Comparison of ENCODE assay signal across 14 cellular contexts in genomic region chr19:13037718-13038117, GRCh38. TPM values are rescaled to one million over a fixed set of nuclear protein-coding genes. Genes with fewer than 3 reads are reported as not detected.
A peak's percentile ranks its signal among the peaks of the same experiment; 100 is the strongest.
DNase-seq lines count a peak whose midpoint lies in the region; ATAC-seq and TF ChIP-seq lines count a peak whose summit lies in the region.
"Had no signal": no experiment of that assay in that cellular context is flagged by ENCODE, and none has a peak within 500 bp of the region (broad histone marks: within the 10 kb centered on the region; RNA-seq: fewer than 3 reads in every experiment).

No MANE protein-coding gene starts in this region.

- H3K36me3 Mint-ChIP-seq in activated CD8-positive, alpha-beta T cell treated with anti-CD3 and anti-CD28 coated beads, Interleukin-2, amount 10 ng/mL, durations not matched to agents 7 days and 5 days (ENCODE audit: low read depth): no peaks in the 10 kb centered on the region
- H3K36me3 Mint-ChIP-seq in activated CD8-positive, alpha-beta T cell treated with anti-CD3 and anti-CD28 coated beads for 36 hours (ENCODE audit: low read depth): no peaks in the 10 kb centered on the region

- H3K27me3 ChIP-seq in dorsolateral prefrontal cortex (no peaks in the 10 kb centered on the region), prostate gland (replicated peaks; ENCODE audit: insufficient read depth) (no peaks in the 10 kb centered on the region), uterus (no peaks in the 10 kb centered on the region)

- peaks cover 71% of the 10 kb centered on the region for H3K4me1 ChIP-seq in prostate gland (replicated peaks)
- peaks cover 31 to 48% of the 10 kb centered on the region in 2 donors for H3K4me1 ChIP-seq in uterus

- DNase-seq in activated CD8-positive, alpha-beta T cell treated with anti-CD3 and anti-CD28 coated beads, Interleukin-2, amount 10 ng/mL, durations not matched to agents 7 days and 5 days: no peak
- DNase-seq in activated CD8-positive, alpha-beta T cell treated with anti-CD3 and anti-CD28 coated beads for 36 hours: no peak
- DNase-seq in dorsolateral prefrontal cortex (peak in 3 of 10 donors; percentile 54 to 76 (median 61)), prostate gland (ENCODE audit: low spot score) (no peak), uterus (no peak), cerebellum (ENCODE audit: low spot score) (no peak), retina (no peak)
- DNase-seq: activated CD4-positive, alpha-beta T cell treated with anti-CD3 and anti-CD28 coated beads, Interleukin-2, amount 10 ng/mL, durations not matched to agents 7 days and 5 days; COR-L47; NCI-H2227 treated with DMSO at 0.1 percent for 48 hours; T-helper 2 cell had no signal

- peak overlapping the region in 58 of 59 donors; percentile 30 to 100 (median 99) for H3K27ac ChIP-seq in dorsolateral prefrontal cortex
- peak overlapping the region; percentile 96 to 97 for H3K27ac ChIP-seq in prostate gland
- H3K27ac ChIP-seq in uterus: peak overlapping the region; percentile 95 to 99

- H3K27ac Mint-ChIP-seq in activated CD8-positive, alpha-beta T cell treated with anti-CD3 and anti-CD28 coated beads, Interleukin-2, amount 10 ng/mL, durations not matched to agents 7 days and 5 days: peak overlapping the region; percentile 52
- H3K27ac Mint-ChIP-seq in activated CD8-positive, alpha-beta T cell treated with anti-CD3 and anti-CD28 coated beads for 36 hours: no peak overlapping the region
- H3K27ac Mint-ChIP-seq: activated CD4-positive, alpha-beta T cell treated with anti-CD3 and anti-CD28 coated beads, Interleukin-2, amount 10 ng/mL, durations not matched to agents 7 days and 5 days; activated T-helper 1 cell treated with anti-CD3 and anti-CD28 coated beads, Interleukin-12 subunit alpha, Interleukin-12 subunit beta, Interleukin-2, Interleukin-4 antibody, amounts not matched to agents 30 ng/mL and 10 ng/mL and 1 ng/mL, durations not matched to agents 14 hours and 24 hours and 36 hours; stimulated activated naive CD8-positive, alpha-beta T cell treated with anti-CD3 and anti-CD28 coated beads, Interleukin-15, amount 100 ng/mL, for 72 hours had no signal

- peaks cover 4% of the 10 kb centered on the region for H3K4me1 Mint-ChIP-seq in activated CD8-positive, alpha-beta T cell treated with anti-CD3 and anti-CD28 coated beads, Interleukin-2, amount 10 ng/mL, durations not matched to agents 7 days and 5 days (ENCODE audit: low read depth)
- peaks cover 11% of the 10 kb centered on the region for H3K4me1 Mint-ChIP-seq in activated CD8-positive, alpha-beta T cell treated with anti-CD3 and anti-CD28 coated beads for 36 hours (ENCODE audit: low read depth)
- H3K4me1 Mint-ChIP-seq: activated CD4-positive, alpha-beta T cell treated with anti-CD3 and anti-CD28 coated beads, Interleukin-2, amount 10 ng/mL, durations not matched to agents 7 days and 5 days had no signal

- intact Hi-C loops in activated CD8-positive, alpha-beta T cell treated with anti-CD3 and anti-CD28 coated beads for 36 hours (cut with micrococcal nuclease): loop anchor here (10.0 kb wide), 1 partner anchor 53 kb away; no protein-coding TSS in a partner anchor
- intact Hi-C loops in dorsolateral prefrontal cortex (cut with DNase I): loop anchor here (2.0 to 10.0 kb wide), 2 partner anchors 15 to 57 kb away; no protein-coding TSS in a partner anchor
- intact Hi-C loops in prostate gland (cut with DNase I): loop anchor here (2.0 kb wide), 1 partner anchor 15 kb away; no protein-coding TSS in a partner anchor
- intact Hi-C loops in uterus (cut with DNase I; ENCODE audit: low total_unique reads): no loop called here

- ATAC-seq in activated CD8-positive, alpha-beta T cell treated with anti-CD3 and anti-CD28 coated beads, Interleukin-2, amount 10 ng/mL, durations not matched to agents 7 days and 5 days: no peak
- ATAC-seq in activated CD8-positive, alpha-beta T cell treated with anti-CD3 and anti-CD28 coated beads for 36 hours: no peak
- ATAC-seq in GM19351 (IDR thresholded peaks at IDR 0.05; ENCODE audit: unreplicated experiment): no peak

- CTCF ChIA-PET in activated CD8-positive, alpha-beta T cell treated with anti-CD3 and anti-CD28 coated beads, Interleukin-2, amount 10 ng/mL, durations not matched to agents 7 days and 5 days (lab: Charles Lee): interaction anchor here (1.4 to 1.6 kb wide), 2 partner anchors 24 to 72 kb away, joined by 4 to 5 read pairs; no protein-coding TSS in a partner anchor
- CTCF ChIA-PET in activated CD8-positive, alpha-beta T cell treated with anti-CD3 and anti-CD28 coated beads for 36 hours (lab: Charles Lee): no interaction called here

- H3K9me3 ChIP-seq in prostate gland (no peaks in the 10 kb centered on the region), uterus (no peaks in the 10 kb centered on the region)

- no peak for TF ChIP-seq POLR2A in prostate gland (IDR thresholded peaks at IDR 0.05)
- TF ChIP-seq POLR2A in uterus (IDR thresholded peaks at IDR 0.05): no peak

- H3K4me3 Mint-ChIP-seq in activated CD8-positive, alpha-beta T cell treated with anti-CD3 and anti-CD28 coated beads, Interleukin-2, amount 10 ng/mL, durations not matched to agents 7 days and 5 days: no peak overlapping the region
- H3K4me3 Mint-ChIP-seq in activated CD8-positive, alpha-beta T cell treated with anti-CD3 and anti-CD28 coated beads for 36 hours: no peak overlapping the region
- H3K4me3 Mint-ChIP-seq: activated CD4-positive, alpha-beta T cell treated with anti-CD3 and anti-CD28 coated beads, Interleukin-2, amount 10 ng/mL, durations not matched to agents 7 days and 5 days; activated T-helper 1 cell treated with anti-CD3 and anti-CD28 coated beads, Interleukin-12 subunit alpha, Interleukin-12 subunit beta, Interleukin-2, Interleukin-4 antibody, amounts not matched to agents 30 ng/mL and 10 ng/mL and 1 ng/mL, durations not matched to agents 14 hours and 24 hours and 36 hours; stimulated activated naive CD8-positive, alpha-beta T cell treated with anti-CD3 and anti-CD28 coated beads, Interleukin-15, amount 100 ng/mL, for 72 hours had no signal

- H3K9me3 Mint-ChIP-seq in activated CD8-positive, alpha-beta T cell treated with anti-CD3 and anti-CD28 coated beads, Interleukin-2, amount 10 ng/mL, durations not matched to agents 7 days and 5 days (ENCODE audit: insufficient read depth): no peaks in the 10 kb centered on the region
- H3K9me3 Mint-ChIP-seq in activated CD8-positive, alpha-beta T cell treated with anti-CD3 and anti-CD28 coated beads for 36 hours: no peaks in the 10 kb centered on the region
- H3K9me3 Mint-ChIP-seq: activated CD4-positive, alpha-beta T cell treated with anti-CD3 and anti-CD28 coated beads, Interleukin-2, amount 10 ng/mL, durations not matched to agents 7 days and 5 days; activated T-helper 1 cell treated with anti-CD3 and anti-CD28 coated beads, Interleukin-12 subunit alpha, Interleukin-12 subunit beta, Interleukin-2, Interleukin-4 antibody, amounts not matched to agents 30 ng/mL and 10 ng/mL and 1 ng/mL, durations not matched to agents 14 hours and 24 hours and 36 hours; stimulated activated naive CD8-positive, alpha-beta T cell treated with anti-CD3 and anti-CD28 coated beads, Interleukin-15, amount 100 ng/mL, for 72 hours had no signal

- TF ChIP-seq CTCF in activated CD8-positive, alpha-beta T cell treated with anti-CD3 and anti-CD28 coated beads for 36 hours (IDR thresholded peaks at IDR 0.05): no peak
- TF ChIP-seq CTCF in dorsolateral prefrontal cortex (IDR thresholded peaks at IDR 0.05 in 54 of 56, conservative IDR thresholded peaks at IDR 0.05 in 2 of 56; ENCODE audit: low read depth in 1 of 56, partially characterized antibody in 56 of 56) (no peak), prostate gland (IDR thresholded peaks at IDR 0.05) (no peak), uterus (IDR thresholded peaks at IDR 0.05) (no peak)

- H3K27me3 Mint-ChIP-seq in activated CD8-positive, alpha-beta T cell treated with anti-CD3 and anti-CD28 coated beads, Interleukin-2, amount 10 ng/mL, durations not matched to agents 7 days and 5 days (ENCODE audit: low read depth): no peaks in the 10 kb centered on the region
- H3K27me3 Mint-ChIP-seq in activated CD8-positive, alpha-beta T cell treated with anti-CD3 and anti-CD28 coated beads for 36 hours: no peaks in the 10 kb centered on the region
- H3K27me3 Mint-ChIP-seq: activated CD4-positive, alpha-beta T cell treated with anti-CD3 and anti-CD28 coated beads, Interleukin-2, amount 10 ng/mL, durations not matched to agents 7 days and 5 days; stimulated activated naive CD8-positive, alpha-beta T cell treated with anti-CD3 and anti-CD28 coated beads, Interleukin-15, amount 100 ng/mL, for 72 hours had no signal

- POLR2A ChIA-PET in activated CD8-positive, alpha-beta T cell treated with anti-CD3 and anti-CD28 coated beads, Interleukin-2, amount 10 ng/mL, durations not matched to agents 7 days and 5 days (lab: Charles Lee): interaction anchor here (0.5 kb wide), 1 partner anchor 72 kb away, joined by 3 read pairs; no protein-coding TSS in a partner anchor
- POLR2A ChIA-PET in activated CD8-positive, alpha-beta T cell treated with anti-CD3 and anti-CD28 coated beads for 36 hours (lab: Charles Lee): no interaction called here

- H3K36me3 ChIP-seq in prostate gland: no peaks in the 10 kb centered on the region
- H3K36me3 ChIP-seq in uterus: no peaks in the 10 kb centered on the region

- H3K4me3 ChIP-seq in dorsolateral prefrontal cortex: peak overlapping the region in 14 of 59 donors; percentile 4 to 78 (median 10)
- H3K4me3 ChIP-seq in prostate gland: no peak overlapping the region
- H3K4me3 ChIP-seq in uterus: no peak overlapping the region

- 40% methylated on average over 7 of the region's 7 CpGs for WGBS in prostate gland

RNA-seq across cellular contexts. Expression of gene NFIX, which starts 42.4 kb away (rescaled TPM):
- 1 to 10 TPM in 1 of 2 experiments, under 1 TPM in 1; 0.40 to 1.4 TPM for total RNA-seq in activated CD8-positive, alpha-beta T cell treated with anti-CD3 and anti-CD28 coated beads, Interleukin-2, amount 10 ng/mL, durations not matched to agents 7 days and 5 days
- 1 to 10 TPM; 4.7 to 5.0 TPM for total RNA-seq in activated CD8-positive, alpha-beta T cell treated with anti-CD3 and anti-CD28 coated beads for 36 hours
- 100 to 1,000 TPM; 219 to 402 (median 309) TPM for total RNA-seq in dorsolateral prefrontal cortex
- total RNA-seq in prostate gland: 100 to 1,000 TPM; 185 to 286 TPM
- total RNA-seq in uterus: 100 to 1,000 TPM in 2 of 4 donors, 10 to 100 TPM in 2; 27.4 to 381 (median 78.4) TPM
- total RNA-seq in cerebellum: 62.8 TPM

Comparison
In these comparisons a context has a peak if more than half of its experiments do, and no peak if none do; other contexts are left out.
1. RNA of gene NFIX, which starts 42.4 kb away (total RNA-seq): 219 to 402 TPM in dorsolateral prefrontal cortex, 185 to 286 TPM in prostate gland, 27.4 to 381 TPM in uterus and 62.8 TPM in cerebellum (single experiment); 4.7 to 5.0 TPM in activated CD8-positive, alpha-beta T cell treated with anti-CD3 and anti-CD28 coated beads for 36 hours and 0.40 to 1.4 TPM in activated CD8-positive, alpha-beta T cell treated with anti-CD3 and anti-CD28 coated beads, Interleukin-2, amount 10 ng/mL, durations not matched to agents 7 days and 5 days; every median in the first group is over 4 times any median in the second.
2. Peak in every context shown above with its lines, with median percentiles within 50 percentile points of each other: H3K27ac ChIP-seq.